In genomic region chr3:193003624-193004023, GRCh38 we compare ENCODE assay signal across 1 cellular context.
TF ChIP-seq lines count a peak whose summit lies in the region.

No MANE protein-coding gene starts in this region.

TF ChIP-seq in HEK293, 187 proteins besides CTCF, POLR2A, EP300 and RAD21 (continued from another document):
- TF ChIP-seq HIC1 (tag by site-specific recombination; IDR thresholded peaks at IDR 0.05) = peak; percentile 74
- TF ChIP-seq WT1 (tag by site-specific recombination; IDR thresholded peaks at IDR 0.05) = 0 out of 2 replicates have a peak, but pooled peaks have one; percentile 26
- peak; percentile 34; the same call in 1 of the 2 replicates for TF ChIP-seq ZBTB21 (tag by site-specific recombination; IDR thresholded peaks at IDR 0.05)
- peak; percentile 75; the same call in 1 of the 2 replicates for TF ChIP-seq OVOL3 (tag by site-specific recombination; IDR thresholded peaks at IDR 0.05)
- 0 out of 2 replicates have a peak, but pooled peaks have one; percentile 8 for TF ChIP-seq SCRT1 (tag by site-specific recombination; IDR thresholded peaks at IDR 0.05; ENCODE audit: borderline replicate concordance)
- peak; percentile 79 for TF ChIP-seq BCL11B (tag by site-specific recombination; IDR thresholded peaks at IDR 0.05; ENCODE audit: low read depth)
TF ChIP-seq in HEK293: peak in this region for 22; not testable (repeated sequence) for 165.
